ENCODE assay signal across 19 cellular contexts in genomic region chr5:159082491-159082890, GRCh38.
"Had no signal": no experiment of that assay in that cellular context is flagged by ENCODE, and none has a peak within 500 bp of the region (broad histone marks: within the 10 kb centered on the region; RNA-seq: fewer than 3 reads in every experiment).

No MANE protein-coding gene starts in this region.

- H3K36me3 Mint-ChIP-seq: mesothelial cell of epicardium, natural killer cell had no signal

- H3K4me1 Mint-ChIP-seq: mesothelial cell of epicardium, natural killer cell had no signal

- H3K4me1 ChIP-seq: colonic mucosa, right atrium auricular region, sigmoid colon, suprapubic skin, thyroid gland had no signal

- H3K27ac Mint-ChIP-seq: endodermal cell, mesothelial cell of epicardium, natural killer cell, type B pancreatic cell had no signal

- H3K9me3 Mint-ChIP-seq: endodermal cell, mesothelial cell of epicardium, natural killer cell, neural crest cell, type B pancreatic cell had no signal

- H3K27ac ChIP-seq: colonic mucosa, heart right ventricle, right atrium auricular region, sigmoid colon, skin epidermis, suprapubic skin, thyroid gland had no signal

- H3K4me3 ChIP-seq: colonic mucosa, heart right ventricle, right atrium auricular region, sigmoid colon, skin epidermis, suprapubic skin, thyroid gland had no signal

- H3K36me3 ChIP-seq: colonic mucosa, sigmoid colon, thyroid gland had no signal

- H3K27me3 ChIP-seq: colonic mucosa, heart right ventricle, right atrium auricular region, sigmoid colon, suprapubic skin, thyroid gland had no signal

- H3K4me3 Mint-ChIP-seq: endodermal cell, mesothelial cell of epicardium, natural killer cell, neural crest cell, type B pancreatic cell had no signal

- DNase-seq: colonic mucosa; dermis blood vessel endothelial cell; endodermal cell; heart right ventricle; hypothalamus; islet precursor cell; mammary epithelial cell; natural killer cell; sigmoid colon; stimulated activated CD4-positive, alpha-beta T cell treated with anti-CD3 and anti-CD28 coated beads, Interleukin-2, amount 100 ng/mL, for 24 hours; stimulated activated CD4-positive, alpha-beta T cell treated with anti-CD3 and anti-CD28 coated beads, Interleukin-4, amount 100 ng/mL, for 4 hours; stimulated activated naive CD8-positive, alpha-beta T cell treated with anti-CD3 and anti-CD28 coated beads, Interleukin-15, Interleukin-2, amounts not matched to agents 100 U/mL and 50 U/mL, for 24 hours; thyroid gland had no signal

- H3K9me3 ChIP-seq: colonic mucosa, heart right ventricle, right atrium auricular region, sigmoid colon, suprapubic skin, thyroid gland had no signal
